23 cellular contexts compared by ENCODE assay signal in the genomic region with DNA sequence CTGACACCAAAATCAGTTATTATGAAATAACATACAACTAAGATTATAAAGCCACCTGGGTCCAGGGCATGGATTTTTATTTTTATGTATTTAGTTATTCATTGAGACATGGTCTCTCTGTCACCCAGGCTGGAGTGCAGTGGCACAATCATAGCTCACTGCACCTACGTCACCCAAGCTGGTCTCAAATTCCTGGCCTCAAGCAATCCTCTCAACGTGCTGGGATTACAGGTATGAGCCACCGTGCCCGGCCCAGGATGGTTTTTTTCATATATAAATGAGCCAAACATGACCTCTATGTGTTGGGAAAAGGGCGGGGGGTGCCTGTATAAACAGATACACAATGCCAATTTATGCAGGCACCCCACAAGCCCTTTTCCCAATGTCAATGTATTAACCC. TPM values are rescaled to one million over a fixed set of nuclear protein-coding genes. Genes with fewer than 3 reads are reported as not detected.
"Had no signal": no experiment of that assay in that cellular context is flagged by ENCODE, and none has a peak within 500 bp of the region (broad histone marks: within the 10 kb centered on the region; RNA-seq: fewer than 3 reads in every experiment).

No MANE protein-coding gene starts in this region.

- H3K4me1 ChIP-seq: left lung, psoas muscle, stomach had no signal

- H3K9me3 ChIP-seq: heart left ventricle, left lung, neutrophil, psoas muscle, stomach had no signal

- H3K4me3 ChIP-seq: heart left ventricle, left lung, lung, psoas muscle, stomach had no signal

- H3K27me3 Mint-ChIP-seq: dendritic cell treated with granulocyte-macrophage colony-stimulating factor and Interleukin-4, amounts not matched to agents 40 ng/mL and 50 ng/mL, for 4 days; effector memory CD8-positive, alpha-beta T cell; naive thymus-derived CD4-positive, alpha-beta T cell; type B pancreatic cell had no signal

- H3K4me3 Mint-ChIP-seq: dendritic cell treated with granulocyte-macrophage colony-stimulating factor and Interleukin-4, amounts not matched to agents 40 ng/mL and 50 ng/mL, for 4 days; effector memory CD8-positive, alpha-beta T cell; naive thymus-derived CD4-positive, alpha-beta T cell; stimulated activated naive B cell treated with anti-CD40 and anti-IgM and Interleukin-4, amounts not matched to agents 10 μg/mL and 1 μg/mL and 100 μg/mL, for 72 hours; type B pancreatic cell had no signal

- H3K27ac Mint-ChIP-seq: dendritic cell treated with granulocyte-macrophage colony-stimulating factor and Interleukin-4, amounts not matched to agents 40 ng/mL and 50 ng/mL, for 4 days; effector memory CD8-positive, alpha-beta T cell; naive thymus-derived CD4-positive, alpha-beta T cell; stimulated activated naive B cell treated with anti-CD40 and anti-IgM and Interleukin-4, amounts not matched to agents 10 μg/mL and 1 μg/mL and 100 μg/mL, for 72 hours; type B pancreatic cell had no signal

- H3K27ac ChIP-seq: neutrophil had no signal

- DNase-seq: cerebellar nuclear complex; effector memory CD8-positive, alpha-beta T cell; foreskin melanocyte; heart left ventricle; left lung; mesenchymal stem cell; naive thymus-derived CD4-positive, alpha-beta T cell; psoas muscle; stimulated activated CD4-positive, alpha-beta T cell treated with anti-CD3 and anti-CD28 coated beads, Interleukin-2, amount 100 ng/mL, for 24 hours; stimulated activated CD4-positive, alpha-beta T cell treated with anti-CD3 and anti-CD28 coated beads, Interleukin-4, amount 100 ng/mL, for 4 hours; stimulated activated naive B cell treated with anti-CD40 and anti-IgM and Interleukin-4, amounts not matched to agents 10 μg/mL and 1 μg/mL and 100 μg/mL, for 72 hours; stomach had no signal

- H3K9me3 Mint-ChIP-seq: dendritic cell treated with granulocyte-macrophage colony-stimulating factor and Interleukin-4, amounts not matched to agents 40 ng/mL and 50 ng/mL, for 4 days; effector memory CD8-positive, alpha-beta T cell; naive thymus-derived CD4-positive, alpha-beta T cell; stimulated activated naive B cell treated with anti-CD40 and anti-IgM and Interleukin-4, amounts not matched to agents 10 μg/mL and 1 μg/mL and 100 μg/mL, for 72 hours; type B pancreatic cell had no signal

- H3K36me3 ChIP-seq: heart left ventricle, left lung, neutrophil, stomach had no signal

- H3K27me3 ChIP-seq: left lung, neutrophil, stomach had no signal

RNA-seq across cellular contexts. Expression of a gene that starts 40.1 kb away (rescaled TPM):
- total RNA-seq: glomerular endothelial cell, heart left ventricle, left lung, lung, mononuclear cell, osteoblast, psoas muscle, sciatic nerve, skeletal muscle tissue, stomach had no signal
- polyA plus RNA-seq: esophagus, heart left ventricle, lung, neural cell had no signal
